Comparison of ENCODE assay signal across 9 cellular contexts in the genomic region with DNA sequence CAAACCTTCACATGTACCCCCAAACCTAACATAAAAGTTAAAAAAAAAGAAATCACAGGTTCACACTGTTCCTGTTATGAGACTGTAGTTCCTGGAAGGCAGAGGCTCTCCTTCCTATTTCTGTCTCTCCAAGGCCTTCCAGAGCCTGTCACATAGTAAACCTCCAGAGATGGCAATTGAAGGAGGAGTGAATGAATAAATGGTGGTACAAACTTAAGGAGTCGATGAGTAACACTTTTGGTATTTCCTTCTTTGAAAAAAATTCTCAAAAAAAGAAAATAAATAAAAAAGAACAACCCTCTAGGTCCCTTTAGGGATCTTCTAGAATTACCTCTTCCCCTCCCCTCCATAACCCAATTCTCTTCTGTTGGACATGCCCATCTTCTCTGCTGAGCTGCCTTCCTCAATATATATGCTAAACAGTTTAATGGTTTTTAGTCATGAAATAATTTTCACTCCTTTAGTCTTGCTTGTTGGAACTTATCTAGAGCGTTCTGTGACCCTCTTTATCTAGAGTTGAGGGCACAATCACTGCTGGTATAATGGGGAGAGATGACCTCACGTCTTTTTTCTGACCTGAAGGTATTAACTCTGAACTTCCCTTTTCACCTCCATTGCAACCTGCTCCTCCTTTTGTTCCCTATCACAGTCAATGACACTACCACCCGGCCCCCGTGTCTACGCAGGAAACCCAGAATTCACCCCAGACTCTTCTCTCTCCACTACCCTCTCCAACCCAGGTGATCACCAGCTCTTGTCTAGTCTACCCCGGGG. TPM values are rescaled to one million over a fixed set of nuclear protein-coding genes. Genes with fewer than 3 reads are reported as not detected.
DNase-seq lines count a peak whose midpoint lies in the region; ATAC-seq and TF ChIP-seq lines count a peak whose summit lies in the region.
"Had no signal": no experiment of that assay in that cellular context is flagged by ENCODE, and none has a peak within 500 bp of the region (broad histone marks: within the 10 kb centered on the region; RNA-seq: fewer than 3 reads in every experiment).

No MANE protein-coding gene starts in this region.

- intact Hi-C loops in PC-9 (cut with micrococcal nuclease; ENCODE audit: unreplicated experiment): loop anchor here (10.0 kb wide), 1 partner anchor 193 kb away; no protein-coding TSS in a partner anchor
- intact Hi-C loops in dendritic cell treated with granulocyte-macrophage colony-stimulating factor and Interleukin-4, amounts not matched to agents 40 ng/mL and 50 ng/mL, for 4 days (cut with micrococcal nuclease): no loop called here

- peaks cover 40% of the 10 kb centered on the region for H3K4me1 Mint-ChIP-seq in dendritic cell treated with granulocyte-macrophage colony-stimulating factor and Interleukin-4, amounts not matched to agents 40 ng/mL and 50 ng/mL, for 4 days (ENCODE audit: low read depth)
- peaks cover 30% of the 10 kb centered on the region for H3K4me1 Mint-ChIP-seq in neural progenitor cell

- H3K36me3 ChIP-seq in DOHH2 (ENCODE audit: control insufficient read depth, low read length) (peaks cover 32% of the 10 kb centered on the region), PC-9 (ENCODE audit: low read depth) (peaks cover 13% of the 10 kb centered on the region; the same call in 1 of the 2 replicates), neural progenitor cell (peaks cover 3% of the 10 kb centered on the region)
- H3K36me3 ChIP-seq: gastrocnemius medialis had no signal

- H3K9me3 Mint-ChIP-seq in dendritic cell treated with granulocyte-macrophage colony-stimulating factor and Interleukin-4, amounts not matched to agents 40 ng/mL and 50 ng/mL, for 4 days: no peaks in the 10 kb centered on the region
- no peaks in the 10 kb centered on the region for H3K9me3 Mint-ChIP-seq in neural progenitor cell

- ATAC-seq in HG02973 (IDR thresholded peaks at IDR 0.05; ENCODE audit: unreplicated experiment) (no peak), GM21723 (IDR thresholded peaks at IDR 0.05; ENCODE audit: unreplicated experiment) (no peak)
- ATAC-seq: gastrocnemius medialis had no signal

- TF ChIP-seq CTCF in DOHH2 (IDR thresholded peaks at IDR 0.05; ENCODE audit: low read depth, low read length, poor library complexity, severe bottlenecking) (no peak), PC-9 (conservative IDR thresholded peaks at IDR 0.05) (no peak), neural progenitor cell (IDR thresholded peaks at IDR 0.05) (no peak)

- DNase-seq in PC-9: peak in 1 of 2 experiments; percentile 37
- DNase-seq in neural progenitor cell (ENCODE audit: low spot score): no peak
- DNase-seq in stimulated activated CD4-positive, alpha-beta T cell treated with anti-CD3 and anti-CD28 coated beads, Interleukin-2, amount 100 ng/mL, for 48 hours: no peak
- DNase-seq: gastrocnemius medialis, NCI-H2081 treated with DMSO at 0.1 percent for 48 hours had no signal

- peaks cover 11% of the 10 kb centered on the region for H3K36me3 Mint-ChIP-seq in dendritic cell treated with granulocyte-macrophage colony-stimulating factor and Interleukin-4, amounts not matched to agents 40 ng/mL and 50 ng/mL, for 4 days (ENCODE audit: low read depth)
- H3K36me3 Mint-ChIP-seq in neural progenitor cell: no peaks in the 10 kb centered on the region

- peaks cover 17% of the 10 kb centered on the region for H3K27me3 Mint-ChIP-seq in dendritic cell treated with granulocyte-macrophage colony-stimulating factor and Interleukin-4, amounts not matched to agents 40 ng/mL and 50 ng/mL, for 4 days
- H3K27me3 Mint-ChIP-seq in neural progenitor cell (ENCODE audit: insufficient read depth, low read depth): peaks cover 6% of the 10 kb centered on the region

- H3K79me2 ChIP-seq in DOHH2 (ENCODE audit: control insufficient read depth, low read length) (peaks cover 37% of the 10 kb centered on the region), PC-9 (ENCODE audit: low read depth) (peaks cover 33% of the 10 kb centered on the region), neural progenitor cell (ENCODE audit: low read depth) (peaks cover 33% of the 10 kb centered on the region)

- peaks cover 33% of the 10 kb centered on the region for H3K4me1 ChIP-seq in DOHH2 (ENCODE audit: control insufficient read depth, low read length)
- peaks cover 39% of the 10 kb centered on the region for H3K4me1 ChIP-seq in PC-9 (replicated peaks; ENCODE audit: insufficient read depth)
- H3K4me1 ChIP-seq in neural progenitor cell: peaks cover 18% of the 10 kb centered on the region

- peaks cover 26% of the 10 kb centered on the region for H4K20me1 ChIP-seq in DOHH2 (ENCODE audit: control insufficient read depth, insufficient read depth, low read depth, low read length)
- H4K20me1 ChIP-seq in PC-9 (ENCODE audit: insufficient read depth): peaks cover 27% of the 10 kb centered on the region
- H4K20me1 ChIP-seq in neural progenitor cell (ENCODE audit: low read depth): peaks cover 29% of the 10 kb centered on the region

- POLR2A ChIA-PET in PC-9 (lab: Charles Lee; ENCODE audit: unreplicated experiment): interaction anchor here (0.6 kb wide), 1 partner anchor 217 kb away, joined by 3 read pairs; no protein-coding TSS in a partner anchor

- H3F3A ChIP-seq in DOHH2 (ENCODE audit: control insufficient read depth, insufficient read depth) (no peaks in the 10 kb centered on the region), PC-9 (ENCODE audit: insufficient read depth, low read depth) (peaks cover 30% of the 10 kb centered on the region; the same call in 1 of the 2 replicates), neural progenitor cell (ENCODE audit: low read depth) (peaks cover 8% of the 10 kb centered on the region)

- H3K9me3 ChIP-seq in DOHH2 (ENCODE audit: control insufficient read depth, insufficient read depth, low read length) (no peaks in the 10 kb centered on the region), PC-9 (ENCODE audit: insufficient read depth, low read depth) (no peaks in the 10 kb centered on the region), neural progenitor cell (ENCODE audit: low read depth) (no peaks in the 10 kb centered on the region)
- H3K9me3 ChIP-seq: gastrocnemius medialis had no signal

- no peak overlapping the region for H3K9ac ChIP-seq in neural progenitor cell

- H3K4me3 Mint-ChIP-seq in dendritic cell treated with granulocyte-macrophage colony-stimulating factor and Interleukin-4, amounts not matched to agents 40 ng/mL and 50 ng/mL, for 4 days: no peak overlapping the region
- H3K4me3 Mint-ChIP-seq in neural progenitor cell: peak overlapping the region; percentile 50

- peak overlapping the region; percentile 97 for H3K27ac Mint-ChIP-seq in dendritic cell treated with granulocyte-macrophage colony-stimulating factor and Interleukin-4, amounts not matched to agents 40 ng/mL and 50 ng/mL, for 4 days
- no peak overlapping the region for H3K27ac Mint-ChIP-seq in neural progenitor cell

- no TSS peak for BruUV-seq in PC-9 (replicated peaks; lab: Mats Ljungman, UMichigan)

- H3K9me2 ChIP-seq in DOHH2 (replicated peaks; ENCODE audit: control insufficient read depth, low read length): no peaks in the 10 kb centered on the region
- H3K9me2 ChIP-seq in PC-9 (ENCODE audit: insufficient read depth): no peaks in the 10 kb centered on the region

- no peaks in the 10 kb centered on the region for H3K27me3 ChIP-seq in DOHH2 (ENCODE audit: control insufficient read depth, low read length)
- H3K27me3 ChIP-seq in PC-9 (ENCODE audit: insufficient read depth, low read depth): no peaks in the 10 kb centered on the region
- no peaks in the 10 kb centered on the region for H3K27me3 ChIP-seq in neural progenitor cell
- H3K27me3 ChIP-seq: gastrocnemius medialis had no signal

- H3K4me3 ChIP-seq in DOHH2 (ENCODE audit: low read length) (peak overlapping the region; percentile 88), PC-9 (peak overlapping the region; percentile 97; the same call in 1 of the 2 replicates), neural progenitor cell (no peak overlapping the region)

- CTCF ChIA-PET in PC-9 (lab: Charles Lee): interaction anchor here (1.7 to 2.0 kb wide), 2 partner anchors 41 to 44 kb away, joined by 6 to 19 read pairs; no protein-coding TSS in a partner anchor

- H3K27ac ChIP-seq in DOHH2 (ENCODE audit: low read depth, low read length) (no peak overlapping the region), PC-9 (peak overlapping the region; percentile 98), neural progenitor cell (no peak overlapping the region)

- peak overlapping the region; percentile 87 for H3K4me2 ChIP-seq in DOHH2 (ENCODE audit: low read length)
- H3K4me2 ChIP-seq in PC-9: peak overlapping the region; percentile 98
- no peak overlapping the region for H3K4me2 ChIP-seq in neural progenitor cell

- peak overlapping the region; percentile 72; the same call in 1 of the 2 replicates for H2AFZ ChIP-seq in PC-9
- H2AFZ ChIP-seq in neural progenitor cell (replicated peaks): no peak overlapping the region

RNA-seq across cellular contexts. Expression of a gene that starts 1.7 kb away (rescaled TPM):
- total RNA-seq in PC-9 (2021) (187 and 202 TPM in 2 replicates), neural progenitor cell (ENCODE audit: low replicate concordance) (84.8 and 90.1 TPM in 2 replicates)

RNA-seq across cellular contexts. Expression of a gene that starts 12.1 kb away (rescaled TPM):
- total RNA-seq in PC-9 (2021): 2.8 and 6.4 TPM in 2 replicates
- total RNA-seq in neural progenitor cell (ENCODE audit: low replicate concordance): not detected in 2 replicates

RNA-seq across cellular contexts. Expression of a gene that starts 46.9 kb away (rescaled TPM):
- total RNA-seq in PC-9 (2021) (not detected in 2 replicates), neural progenitor cell (ENCODE audit: low replicate concordance) (not detected in 2 replicates)
- total RNA-seq: gastrocnemius medialis had no signal

RNA-seq across cellular contexts. Expression of a gene that starts 54.5 kb away (rescaled TPM):
- total RNA-seq in PC-9 (2021) (not detected in 2 replicates), neural progenitor cell (ENCODE audit: low replicate concordance) (0.09 TPM in 1 of 2 replicates, not detected in the other)
